In the genomic region with DNA sequence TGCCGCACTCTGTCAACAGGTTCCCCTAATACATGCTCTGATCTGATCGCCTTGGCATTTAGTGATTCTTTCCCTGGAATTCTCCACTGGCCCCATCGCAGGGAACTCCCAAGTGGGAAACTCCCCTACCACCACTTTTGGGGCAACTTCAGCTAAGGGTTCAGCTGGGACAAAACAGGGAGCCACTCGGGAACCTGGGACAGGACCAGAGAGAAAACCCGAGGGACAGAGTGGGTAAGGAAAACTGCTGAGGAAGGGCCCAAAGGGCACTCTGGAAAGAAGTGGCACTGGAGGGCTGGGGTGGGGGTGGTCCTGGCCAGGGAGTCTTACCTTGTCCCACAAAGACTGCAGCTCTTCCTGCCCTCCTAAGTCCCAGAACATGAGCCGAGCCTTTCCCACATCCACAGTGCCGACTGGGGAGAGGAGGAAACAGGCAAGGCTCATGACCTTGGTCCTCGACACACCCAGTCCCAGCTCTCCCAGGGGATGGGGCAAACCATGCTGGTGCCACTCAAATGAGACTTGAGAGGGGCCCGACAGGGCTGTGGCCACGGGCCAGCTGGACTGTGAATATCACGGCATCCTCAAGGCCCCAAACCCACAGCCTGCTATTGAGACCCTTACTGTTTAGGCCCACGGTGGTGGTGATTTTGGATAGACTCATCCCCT, we compare ENCODE assay signal across 8 cellular contexts. TPM values are rescaled to one million over a fixed set of nuclear protein-coding genes. Genes with fewer than 3 reads are reported as not detected.
DNase-seq lines count a peak whose midpoint lies in the region; ATAC-seq, FAIRE-seq and TF ChIP-seq lines count a peak whose summit lies in the region.

No MANE protein-coding gene starts in this region.

- H3K9me2 ChIP-seq in HCT116 (ENCODE audit: insufficient read depth): no peaks in the 10 kb centered on the region

- no peaks in the 10 kb centered on the region for H4K20me1 ChIP-seq in HCT116 (ENCODE audit: insufficient read depth)

- H3K4me1 ChIP-seq in A549 (peaks cover 26% of the 10 kb centered on the region), HCT116 (ENCODE audit: control insufficient read depth in 1 of 2, insufficient read depth in 2 of 2, low read length in 2 of 2) (peaks cover 13 to 39% of the 10 kb centered on the region in 2 experiments), mucosa of descending colon (ENCODE audit: low read depth) (peaks cover 18% of the 10 kb centered on the region)

- POLR2A ChIA-PET in A549 (lab: Yijun Ruan, JAX): interaction anchor here (2.0 kb wide), 1 partner anchor 332 kb away, joined by 4 read pairs; no protein-coding TSS in a partner anchor
- POLR2A ChIA-PET in HCT116 (lab: Charles Lee): interaction anchor here (1.4 kb wide), 1 partner anchor 30 kb away, joined by 4 read pairs; the partner anchor contains the start of gene LIME1

- TF ChIP-seq CTCF in A549 (IDR thresholded peaks at IDR 0.05) (no peak), HCT116 (IDR thresholded peaks at IDR 0.05 in 2 of 3, conservative IDR thresholded peaks at IDR 0.05 in 1 of 3; ENCODE audit: borderline replicate concordance in 1 of 3, insufficient read depth in 1 of 3, low read depth in 2 of 3, low read length in 2 of 3) (no peak), astrocyte of the spinal cord (IDR thresholded peaks at IDR 0.05; ENCODE audit: low read depth, low read length) (no peak), mucosa of descending colon (IDR thresholded peaks at IDR 0.05) (no peak)

- ATAC-seq in A549 (no peak), HCT116 (no peak), mucosa of descending colon (peak; percentile 25), HG02852 (IDR thresholded peaks at IDR 0.05; ENCODE audit: unreplicated experiment) (no peak), GM21515 (IDR thresholded peaks at IDR 0.05; ENCODE audit: unreplicated experiment) (no peak)

- no peaks in the 10 kb centered on the region for H3K27me3 ChIP-seq in HCT116 (ENCODE audit: insufficient read depth, low read length)

- FAIRE-seq in A549 (lab: Jason Lieb, UNC): no peak

- peaks cover 60% of the 10 kb centered on the region for H3K79me2 ChIP-seq in HCT116 (ENCODE audit: insufficient read depth, low read length)

- 84% methylated on average over 11 of the region's 12 CpGs for WGBS in A549 (ENCODE audit: missing lambda C conversion rate)

- TF ChIP-seq EP300 in A549 (IDR thresholded peaks at IDR 0.05): no peak

- DNase-seq in A549 (ENCODE audit: low read depth in 1 of 2, low spot score in 1 of 2): no peak
- DNase-seq in HCT116 (ENCODE audit: low read depth, low spot score): no peak
- DNase-seq in astrocyte of the spinal cord (ENCODE audit: low read depth, low spot score): no peak
- DNase-seq in mucosa of descending colon: peak in 2 of 3 donors; percentile 54 to 62
- no peak for DNase-seq in HuH-7 (ENCODE audit: low spot score)
- DNase-seq in NCI-H446 treated with DMSO at 0.1 percent for 48 hours (lab: John Stamatoyannopoulos, UW): no peak

- TF ChIP-seq RAD21 in A549 (conservative IDR thresholded peaks at IDR 0.05 in 1 of 2, IDR thresholded peaks at IDR 0.05 in 1 of 2) (no peak), HCT116 (IDR thresholded peaks at IDR 0.05; ENCODE audit: low read depth) (no peak)

- RAD21 ChIA-PET in HCT116 (lab: Charles Lee; ENCODE audit: low non-redundant PET in 1 of 2, low total read pairs in 2 of 2, uncharacterized antibody in 2 of 2, unreplicated experiment in 2 of 2): no interaction called here

- BruUV-seq in HCT116 (replicated peaks; lab: Mats Ljungman, UMichigan): TSS peak; percentile 55

- H3K9ac ChIP-seq in HCT116 (ENCODE audit: low read length): peak overlapping the region; percentile 96

- H2AFZ ChIP-seq in HCT116 (ENCODE audit: low read depth, low read length, poor library complexity, severe bottlenecking): no peak overlapping the region

- H3K4me2 ChIP-seq in A549 (peak overlapping the region; percentile 99), HCT116 (ENCODE audit: low read length) (peak overlapping the region; percentile 95)

- H3K27ac ChIP-seq in A549 (peak overlapping the region; percentile 97 to 98), HCT116 (ENCODE audit: low read depth, low read length) (peak overlapping the region; percentile 95)

- H3K4me3 ChIP-seq in A549 (peak overlapping the region; percentile 98), HCT116 (replicated peaks in 1 of 2; ENCODE audit: low read depth in 1 of 2, low read length in 2 of 2) (peak overlapping the region; percentile 85 to 96), astrocyte of the spinal cord (ENCODE audit: low read depth, low read length) (peak overlapping the region; percentile 74), mucosa of descending colon (no peak overlapping the region)

- intact Hi-C loops in HCT116 (cut with micrococcal nuclease) (loop anchor here (1.0 to 10.0 kb wide), 2 partner anchors 158 to 349 kb away; no protein-coding TSS in a partner anchor), mucosa of descending colon (cut with DNase I, micrococcal nuclease) (no loop called here)

- CTCF ChIA-PET in A549 (lab: Yijun Ruan, JAX) (interaction anchor here (0.7 to 1.5 kb wide), 5 partner anchors 9 to 169 kb away, joined by 3 to 7 read pairs (median 3); partner anchors contain the start of gene PTK6), HCT116 (lab: Charles Lee) (no interaction called here)

- TF ChIP-seq POLR2A in A549 (IDR thresholded peaks at IDR 0.05; ENCODE audit: low read length) (no peak), HCT116 (IDR thresholded peaks at IDR 0.05; ENCODE audit: borderline replicate concordance, extremely low read depth, insufficient read depth, insufficient read length) (no peak)

- H3K9me3 ChIP-seq in A549 (no peaks in the 10 kb centered on the region), HCT116 (ENCODE audit: control insufficient read depth in 1 of 2, insufficient read depth in 1 of 2, low read depth in 1 of 2, low read length in 2 of 2) (no peaks in the 10 kb centered on the region), mucosa of descending colon (no peaks in the 10 kb centered on the region)

- in situ Hi-C loops in astrocyte of the spinal cord (cut with HindIII; ENCODE audit: low sequenced_read_pairs): no loop called here

- peaks cover 8 to 30% of the 10 kb centered on the region in 2 experiments; a peak in 3 of 4 replicates for H3K36me3 ChIP-seq in HCT116 (ENCODE audit: control insufficient read depth in 1 of 2, insufficient read depth in 2 of 2, low read length in 2 of 2)
- H3K36me3 ChIP-seq in mucosa of descending colon (ENCODE audit: low read depth): no peaks in the 10 kb centered on the region

TF ChIP-seq in A549, 52 proteins besides CTCF, POLR2A, EP300 and RAD21:
- no peak for TF ChIP-seq MYC (IDR thresholded peaks at IDR 0.05; ENCODE audit: borderline replicate concordance, low read length)

RNA-seq across cellular contexts. Expression of gene ARFRP1, which starts 1.6 kb away (rescaled TPM):
- polyA plus RNA-seq in A549 (2011; rRNA removed) (14.1 and 25.1 TPM in 2 replicates), A549 (2017; fragmentation: RNase III; extraction: RNeasy Plus Mini Kit Qiagen cat#74134 plus additional on column Dnase treatment) (29.7 to 33.2 TPM (median 31.1 TPM) in 3 replicates)
- polyA plus RNA-seq in A549 (2012; cell fraction: cytosol; rRNA removed): 50.5 and 52.7 TPM in 2 replicates
- polyA plus RNA-seq in A549 (2012; cell fraction: nucleus; rRNA removed): 81.2 and 97.2 TPM in 2 replicates
- polyA minus RNA-seq in A549 (2011; rRNA and poly(A)+ RNA removed): 14.8 TPM in 2 replicates
- total RNA-seq in HCT116 (2021; ENCODE audit: unreplicated experiment) (53.7 TPM), mucosa of descending colon (10 to 100 TPM; 64.5 to 69.7 (median 68.6) TPM)
- polyA plus RNA-seq in HCT116 (2012): 36.3 and 39.8 TPM in 2 replicates

RNA-seq across cellular contexts. Expression of gene ZGPAT, which starts 1.7 kb away (rescaled TPM):
- polyA plus RNA-seq in A549 (2011; rRNA removed): 9.2 and 9.5 TPM in 2 replicates
- polyA plus RNA-seq in A549 (2012; cell fraction: cytosol; rRNA removed): 28.6 and 32.6 TPM in 2 replicates
- polyA plus RNA-seq in A549 (2012; cell fraction: nucleus; rRNA removed): 98.7 and 141 TPM in 2 replicates
- polyA plus RNA-seq in A549 (2017; fragmentation: RNase III; extraction: RNeasy Plus Mini Kit Qiagen cat#74134 plus additional on column Dnase treatment): 22.6 to 25.6 TPM (median 23.9 TPM) in 3 replicates
- polyA minus RNA-seq in A549 (2011; rRNA and poly(A)+ RNA removed): 8.8 and 10.6 TPM in 2 replicates
- total RNA-seq in HCT116 (2021; ENCODE audit: unreplicated experiment): 30.6 TPM
- polyA plus RNA-seq in HCT116 (2012): 18.5 and 21.0 TPM in 2 replicates
- total RNA-seq in mucosa of descending colon: 10 to 100 TPM; 24.3 to 34.0 (median 31.7) TPM

RNA-seq across cellular contexts. Expression of gene TNFRSF6B, which starts 9.7 kb away (rescaled TPM):
- 0.20 and 0.22 TPM in 2 replicates for polyA plus RNA-seq in A549 (2011; rRNA removed)
- 2.3 and 4.3 TPM in 2 replicates for polyA plus RNA-seq in A549 (2012; cell fraction: cytosol; rRNA removed)
- polyA plus RNA-seq in A549 (2012; cell fraction: nucleus; rRNA removed): 16.7 and 55.0 TPM in 2 replicates
- polyA plus RNA-seq in A549 (2017; fragmentation: RNase III; extraction: RNeasy Plus Mini Kit Qiagen cat#74134 plus additional on column Dnase treatment): 0.63 to 0.69 TPM (median 0.66 TPM) in 3 replicates
- not detected in 2 replicates for polyA minus RNA-seq in A549 (2011; rRNA and poly(A)+ RNA removed)
- total RNA-seq in HCT116 (2021; ENCODE audit: unreplicated experiment): 147 TPM
- 342 and 380 TPM in 2 replicates for polyA plus RNA-seq in HCT116 (2012)
- 10 to 100 TPM in 1 of 3 donors, not detected in 2; 19.7 TPM for total RNA-seq in mucosa of descending colon

RNA-seq across cellular contexts. Expression of gene LIME1, which starts 30.3 kb away (rescaled TPM):
- 2.5 and 2.8 TPM in 2 replicates for polyA plus RNA-seq in A549 (2011; rRNA removed)
- 9.6 and 17.7 TPM in 2 replicates for polyA plus RNA-seq in A549 (2012; cell fraction: cytosol; rRNA removed)
- 114 and 216 TPM in 2 replicates for polyA plus RNA-seq in A549 (2012; cell fraction: nucleus; rRNA removed)
- polyA plus RNA-seq in A549 (2017; fragmentation: RNase III; extraction: RNeasy Plus Mini Kit Qiagen cat#74134 plus additional on column Dnase treatment): 5.9 to 7.2 TPM (median 6.5 TPM) in 3 replicates
- 0.45 and 0.88 TPM in 2 replicates for polyA minus RNA-seq in A549 (2011; rRNA and poly(A)+ RNA removed)
- total RNA-seq in HCT116 (2021; ENCODE audit: unreplicated experiment): 27.4 TPM
- 20.3 and 24.1 TPM in 2 replicates for polyA plus RNA-seq in HCT116 (2012)
- total RNA-seq in mucosa of descending colon: 10 to 100 TPM; 10.4 to 11.2 (median 10.8) TPM

RNA-seq across cellular contexts. Expression of gene SLC2A4RG, which starts 33.4 kb away (rescaled TPM):
- polyA plus RNA-seq in A549 (2011; rRNA removed): 22.5 and 28.1 TPM in 2 replicates
- 75.6 and 107 TPM in 2 replicates for polyA plus RNA-seq in A549 (2012; cell fraction: cytosol; rRNA removed)
- 267 and 298 TPM in 2 replicates for polyA plus RNA-seq in A549 (2012; cell fraction: nucleus; rRNA removed)
- 59.6 to 64.7 TPM (median 64.6 TPM) in 3 replicates for polyA plus RNA-seq in A549 (2017; fragmentation: RNase III; extraction: RNeasy Plus Mini Kit Qiagen cat#74134 plus additional on column Dnase treatment)
- 5.8 and 14.9 TPM in 2 replicates for polyA minus RNA-seq in A549 (2011; rRNA and poly(A)+ RNA removed)
- 121 TPM for total RNA-seq in HCT116 (2021; ENCODE audit: unreplicated experiment)
- 69.7 and 77.1 TPM in 2 replicates for polyA plus RNA-seq in HCT116 (2012)
- total RNA-seq in mucosa of descending colon: 10 to 100 TPM; 44.9 to 65.0 (median 50.6) TPM

Comparison
In these comparisons a context has a peak if more than half of its experiments do, and no peak if none do; other contexts are left out.
1. DNase-seq: peak in mucosa of descending colon (2 of 3); none in A549 (0 of 2), HCT116 (single experiment), astrocyte of the spinal cord (single experiment), HuH-7 (single experiment) and NCI-H446 treated with DMSO at 0.1 percent for 48 hours (single experiment).